Comparison of ENCODE assay signal across 9 cellular contexts in genomic region chr12:8081921-8082577, GRCh38.
DNase-seq lines count a peak whose midpoint lies in the region; ATAC-seq, FAIRE-seq and TF ChIP-seq lines count a peak whose summit lies in the region.
"Had no signal": no experiment of that assay in that cellular context is flagged by ENCODE, and none has a peak within 500 bp of the region (broad histone marks: within the 10 kb centered on the region; RNA-seq: fewer than 3 reads in every experiment).

TSS of gene NECAP1 (plus strand) at chr12:8082274. CDS start at chr12:8082289, 15 bp downstream.

- ATAC-seq in GM19025 (IDR thresholded peaks at IDR 0.05; ENCODE audit: low read depth, unreplicated experiment): peak; percentile 95
- peak; percentile 94 for ATAC-seq in HG03342 (IDR thresholded peaks at IDR 0.05; ENCODE audit: unreplicated experiment)
- peak; percentile 89 for ATAC-seq in activated CD4-positive, CD25-positive, alpha-beta regulatory T cell treated with anti-CD3 and anti-CD28 coated beads, Interleukin-2, amount 50 U/mL, for 24 hours

- peak; percentile 82 for FAIRE-seq in islet of Langerhans (lab: Jason Lieb, UNC)
- FAIRE-seq: colon had no signal

- DNase-seq in AG09309 (ENCODE audit: low read depth): peak; percentile 85
- DNase-seq in NCI-H446 (lab: John Stamatoyannopoulos, UW): peak; percentile 93 to 96
- peak; percentile 99 for DNase-seq in cerebellar cortex (ENCODE audit: low spot score)
- DNase-seq in stimulated activated CD4-positive, alpha-beta T cell treated with anti-CD3 and anti-CD28 coated beads, Interleukin-12 subunit alpha, Interleukin-12 subunit beta, amount 100 ng/mL, for 4 hours: peak; percentile 91

- no peak for TF ChIP-seq CTCF in AG09309 (IDR thresholded peaks at IDR 0.05; ENCODE audit: control insufficient read depth, insufficient read depth, low read depth, low read length, missing control alignments)

- H3K4me3 ChIP-seq in AG09309 (ENCODE audit: control insufficient read depth, low read depth, low read length): peak within 1 kb of the TSS; percentile 90

Comparison
In these comparisons a context has a peak if more than half of its experiments do, and no peak if none do; other contexts are left out.
1. Peak in every context shown above with its lines: DNase-seq, ATAC-seq and H3K4me3 ChIP-seq.